ENCODE assay signal across 2 cellular contexts in the genomic region with DNA sequence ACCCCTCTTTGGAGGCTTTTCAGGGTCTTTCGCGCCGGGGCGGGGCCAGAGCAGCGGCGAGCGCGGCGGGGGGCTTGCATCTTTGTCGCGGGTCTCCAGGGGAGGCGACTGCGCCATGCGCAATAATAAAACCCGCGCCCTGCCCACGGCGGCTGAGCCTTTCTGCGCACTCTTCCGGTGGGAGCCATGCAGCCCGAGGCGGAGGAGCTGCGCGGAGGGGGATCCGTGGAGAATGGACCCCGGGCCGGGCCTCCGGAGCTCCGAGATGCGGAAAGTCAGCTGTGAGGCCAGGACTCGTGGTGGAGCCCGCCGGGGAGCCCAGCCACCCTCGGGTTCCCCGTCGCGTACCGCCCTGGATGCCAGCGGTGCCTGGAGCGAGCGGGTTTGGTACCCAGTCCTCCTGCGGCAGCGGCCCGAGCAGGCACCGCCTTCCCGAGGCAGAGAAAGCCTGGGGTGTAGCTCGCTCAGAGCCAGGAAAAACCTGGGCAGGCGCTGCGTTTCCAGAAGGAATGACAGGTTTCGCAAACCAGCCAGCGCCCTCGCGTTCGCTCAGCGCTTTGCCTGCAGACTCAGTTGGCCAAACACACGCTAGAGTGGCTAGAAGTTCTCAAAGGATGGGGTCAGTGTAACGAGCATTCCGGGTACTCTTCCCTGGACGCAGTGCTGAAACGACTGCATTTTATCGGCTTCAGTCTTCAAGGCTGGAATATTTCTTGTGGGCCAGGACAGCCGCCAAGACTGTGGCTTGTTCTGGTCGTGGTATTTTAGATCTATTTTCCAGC.
TF ChIP-seq lines count a peak whose summit lies in the region.

No MANE protein-coding gene starts in this region.

TF ChIP-seq in SK-N-SH treated with all-trans-retinoic acid at 6 μM for 48 hours, 23 proteins besides CTCF, POLR2A, EP300 and RAD21:
- TF ChIP-seq SNAI2 (CRISPR knock-in tag; IDR thresholded peaks at IDR 0.05), result no peak
- TF ChIP-seq ZFP30 (CRISPR knock-in tag; IDR thresholded peaks at IDR 0.05), result no peak
- TF ChIP-seq ZNF8 (CRISPR knock-in tag; IDR thresholded peaks at IDR 0.05), result 0 out of 2 replicates have a peak, but pooled peaks have one; percentile 22
- TF ChIP-seq TSHZ2 (CRISPR knock-in tag; IDR thresholded peaks at IDR 0.05), result no peak
- no peak for TF ChIP-seq TCF4 (CRISPR knock-in tag; IDR thresholded peaks at IDR 0.05; ENCODE audit: borderline replicate concordance)
- TF ChIP-seq BACH2 (CRISPR knock-in tag; IDR thresholded peaks at IDR 0.05; ENCODE audit: borderline replicate concordance), result no peak
- TF ChIP-seq GLIS3 (CRISPR knock-in tag; IDR thresholded peaks at IDR 0.05), result no peak

TF ChIP-seq in H1, 55 proteins besides CTCF, POLR2A, EP300 and RAD21:
- TF ChIP-seq TBP (IDR thresholded peaks at IDR 0.05; ENCODE audit: low read depth, low read length), result no peak
- no peak for TF ChIP-seq SRF (IDR thresholded peaks at IDR 0.05; ENCODE audit: low read depth, low read length)
- TF ChIP-seq KDM5A (IDR thresholded peaks at IDR 0.05; ENCODE audit: low read length), result no peak
- TF ChIP-seq CEBPB (IDR thresholded peaks at IDR 0.05; ENCODE audit: low read depth, low read length), result no peak
- peak; percentile 19 to 51; a peak in 1 of 4 replicates for TF ChIP-seq SIN3A (conservative IDR thresholded peaks at IDR 0.05 in 1 of 2, IDR thresholded peaks at IDR 0.05 in 1 of 2; ENCODE audit: low read depth in 1 of 2, low read length in 2 of 2)
- TF ChIP-seq HDAC6 (IDR thresholded peaks at IDR 0.05; ENCODE audit: low read depth, low read length), result no peak
- 0 out of 4 replicates have a peak, but pooled peaks of 1 of the 2 experiments have one; percentile 65 for TF ChIP-seq HDAC2 (IDR thresholded peaks at IDR 0.05; ENCODE audit: borderline replicate concordance in 1 of 2, low read depth in 2 of 2, low read length in 2 of 2)
- TF ChIP-seq RBBP5 (IDR thresholded peaks at IDR 0.05; ENCODE audit: borderline replicate concordance, low read depth, low read length), result peak; percentile 1; the same call in 1 of the 2 replicates
- TF ChIP-seq TEAD4 (IDR thresholded peaks at IDR 0.05; ENCODE audit: low read depth, low read length), result no peak
- no peak for TF ChIP-seq EGR1 (IDR thresholded peaks at IDR 0.05; ENCODE audit: borderline replicate concordance, low read depth, low read length)
- peak; percentile 9; the same call in 1 of the 2 replicates for TF ChIP-seq PHF8 (conservative IDR thresholded peaks at IDR 0.05; ENCODE audit: low read depth, low read length)
- TF ChIP-seq KDM4A (IDR thresholded peaks at IDR 0.05; ENCODE audit: low read depth, low read length, severe bottlenecking), result peak; percentile 70
- peak; percentile 33 for TF ChIP-seq RNF2 (IDR thresholded peaks at IDR 0.05; ENCODE audit: borderline replicate concordance, low read depth, low read length, missing control alignments, poor library complexity, severe bottlenecking)
- peak; percentile 84 for TF ChIP-seq SAP30 (IDR thresholded peaks at IDR 0.05; ENCODE audit: insufficient read depth, insufficient replicate concordance, low read length)
- peak; percentile 80 for TF ChIP-seq ASH2L (IDR thresholded peaks at IDR 0.05; ENCODE audit: low read length)
- TF ChIP-seq TCF12 (IDR thresholded peaks at IDR 0.05; ENCODE audit: low read depth, low read length), result no peak
- TF ChIP-seq JUND (IDR thresholded peaks at IDR 0.05; ENCODE audit: low read length), result no peak
- TF ChIP-seq CTBP2 (IDR thresholded peaks at IDR 0.05; ENCODE audit: borderline replicate concordance, insufficient read depth, insufficient read length, low read length), result no peak
- TF ChIP-seq NRF1 (IDR thresholded peaks at IDR 0.05; ENCODE audit: low read depth, low read length), result no peak
